Comparison of ENCODE assay signal across 13 cellular contexts in genomic region chr6:143872211-143872610, GRCh38. TPM values are rescaled to one million over a fixed set of nuclear protein-coding genes. Genes with fewer than 3 reads are reported as not detected.
A peak's percentile ranks its signal among the peaks of the same experiment; 100 is the strongest.
DNase-seq lines count a peak whose midpoint lies in the region; ATAC-seq and TF ChIP-seq lines count a peak whose summit lies in the region.
"Had no signal": no experiment of that assay in that cellular context is flagged by ENCODE, and none has a peak within 500 bp of the region (broad histone marks: within the 10 kb centered on the region; RNA-seq: fewer than 3 reads in every experiment).

No MANE protein-coding gene starts in this region.

- no peaks in the 10 kb centered on the region for H3F3A ChIP-seq in GM23338 (replicated peaks; ENCODE audit: low read depth)

- H3K27me3 Mint-ChIP-seq in activated T-helper 2 cell treated with anti-CD3 and anti-CD28 coated beads, Interferon-gamma antibody, Interleukin-2, Interleukin-4, amounts not matched to agents 10 μg/mL and 5 μg/mL and 100 μg/mL, durations not matched to agents 14 hours and 24 hours and 36 hours (ENCODE audit: low read depth), result no peaks in the 10 kb centered on the region
- peaks cover 3% of the 10 kb centered on the region for H3K27me3 Mint-ChIP-seq in GM23338 (ENCODE audit: insufficient read depth, low read depth, poor library complexity)

- H3K27me3 ChIP-seq in adipocyte (replicated peaks; ENCODE audit: control insufficient read depth, insufficient read depth, low read length), result no peaks in the 10 kb centered on the region
- H3K27me3 ChIP-seq in breast epithelium, result no peaks in the 10 kb centered on the region
- H3K27me3 ChIP-seq in GM23338 (ENCODE audit: insufficient read depth), result no peaks in the 10 kb centered on the region

- H3K27ac ChIP-seq in breast epithelium, result no peak overlapping the region
- no peak overlapping the region for H3K27ac ChIP-seq in GM23338 (ENCODE audit: low read depth)

- no peak overlapping the region for H2AFZ ChIP-seq in GM23338

- no peaks in the 10 kb centered on the region; the same call in 1 of the 2 replicates for H3K9me2 ChIP-seq in GM23338 (ENCODE audit: insufficient read depth)

- H3K36me3 ChIP-seq in adipocyte (ENCODE audit: control insufficient read depth, insufficient read depth, low read length, severe bottlenecking) (no peaks in the 10 kb centered on the region), breast epithelium (no peaks in the 10 kb centered on the region), GM23338 (ENCODE audit: insufficient read depth) (no peaks in the 10 kb centered on the region)

- H3K9me3 Mint-ChIP-seq in activated T-helper 2 cell treated with anti-CD3 and anti-CD28 coated beads, Interferon-gamma antibody, Interleukin-2, Interleukin-4, amounts not matched to agents 10 μg/mL and 5 μg/mL and 100 μg/mL, durations not matched to agents 14 hours and 24 hours and 36 hours, result peaks cover 13% of the 10 kb centered on the region
- peaks cover 23% of the 10 kb centered on the region for H3K9me3 Mint-ChIP-seq in GM23338

- H3K27ac Mint-ChIP-seq in activated T-helper 2 cell treated with anti-CD3 and anti-CD28 coated beads, Interferon-gamma antibody, Interleukin-2, Interleukin-4, amounts not matched to agents 10 μg/mL and 5 μg/mL and 100 μg/mL, durations not matched to agents 14 hours and 24 hours and 36 hours, result no peak overlapping the region
- no peak overlapping the region for H3K27ac Mint-ChIP-seq in GM23338

- no peaks in the 10 kb centered on the region for H3K79me2 ChIP-seq in GM23338 (replicated peaks; ENCODE audit: insufficient read depth)

- DNase-seq in Daoy (ENCODE audit: low read depth) (peak; percentile 28), adipocyte (ENCODE audit: low read depth) (peak; percentile 38), UCSD-AML1 (lab: John Stamatoyannopoulos, UW; ENCODE audit: unreplicated experiment) (no peak), breast epithelium (ENCODE audit: low spot score in 2 of 2) (no peak), GM23338 (ENCODE audit: low spot score) (no peak)
- no peak for DNase-seq in activated T-helper 2 cell treated with anti-CD3 and anti-CD28 coated beads, Interferon-gamma antibody, Interleukin-2, Interleukin-4, amounts not matched to agents 10 μg/mL and 5 μg/mL and 100 μg/mL, durations not matched to agents 14 hours and 24 hours and 36 hours (ENCODE audit: low spot score)
- DNase-seq: activated T-cell treated with anti-CD3 and anti-CD28 coated beads, Interleukin-2, amount 50 U/mL, for 48 hours; C1 segment of cervical spinal cord; PC-3; posterior cingulate gyrus; substantia nigra had no signal

- peaks cover 7% of the 10 kb centered on the region for H3K4me1 Mint-ChIP-seq in activated T-helper 2 cell treated with anti-CD3 and anti-CD28 coated beads, Interferon-gamma antibody, Interleukin-2, Interleukin-4, amounts not matched to agents 10 μg/mL and 5 μg/mL and 100 μg/mL, durations not matched to agents 14 hours and 24 hours and 36 hours (ENCODE audit: low read depth)
- H3K4me1 Mint-ChIP-seq in GM23338, result no peaks in the 10 kb centered on the region

- H3K4me3 ChIP-seq in adipocyte (ENCODE audit: low read length) (no peak overlapping the region), breast epithelium (no peak overlapping the region), GM23338 (no peak overlapping the region)

- no peaks in the 10 kb centered on the region for H3K36me3 Mint-ChIP-seq in activated T-helper 2 cell treated with anti-CD3 and anti-CD28 coated beads, Interferon-gamma antibody, Interleukin-2, Interleukin-4, amounts not matched to agents 10 μg/mL and 5 μg/mL and 100 μg/mL, durations not matched to agents 14 hours and 24 hours and 36 hours (ENCODE audit: low read depth)
- peaks cover 12% of the 10 kb centered on the region for H3K36me3 Mint-ChIP-seq in GM23338 (ENCODE audit: low read depth)

- H3K4me2 ChIP-seq in GM23338, result no peak overlapping the region

- no peak overlapping the region for H3K9ac ChIP-seq in adipocyte (ENCODE audit: low read length)

- ATAC-seq in GM19395 (IDR thresholded peaks at IDR 0.05; ENCODE audit: unreplicated experiment), result peak; percentile 98
- ATAC-seq in HG03064 (IDR thresholded peaks at IDR 0.05; ENCODE audit: low read depth, unreplicated experiment), result peak; percentile 86
- ATAC-seq in GM23338, result no peak
- ATAC-seq: PC-3 had no signal

- H3K4me3 Mint-ChIP-seq in activated T-helper 2 cell treated with anti-CD3 and anti-CD28 coated beads, Interferon-gamma antibody, Interleukin-2, Interleukin-4, amounts not matched to agents 10 μg/mL and 5 μg/mL and 100 μg/mL, durations not matched to agents 14 hours and 24 hours and 36 hours (ENCODE audit: low read depth), result no peak overlapping the region
- H3K4me3 Mint-ChIP-seq in GM23338, result no peak overlapping the region

- TF ChIP-seq POLR2A in breast epithelium (IDR thresholded peaks at IDR 0.05), result no peak

- peaks cover 6% of the 10 kb centered on the region for H3K9me3 ChIP-seq in adipocyte (ENCODE audit: control insufficient read depth, low read length)
- peaks cover 0 to 9% of the 10 kb centered on the region in 2 donors for H3K9me3 ChIP-seq in breast epithelium

- H3K4me1 ChIP-seq in adipocyte (ENCODE audit: control insufficient read depth, insufficient read depth, low read length) (no peaks in the 10 kb centered on the region), breast epithelium (no peaks in the 10 kb centered on the region), GM23338 (ENCODE audit: insufficient read depth) (no peaks in the 10 kb centered on the region)

- intact Hi-C loops in activated T-helper 2 cell treated with anti-CD3 and anti-CD28 coated beads, Interferon-gamma antibody, Interleukin-2, Interleukin-4, amounts not matched to agents 10 μg/mL and 5 μg/mL and 100 μg/mL, durations not matched to agents 14 hours and 24 hours and 36 hours (cut with micrococcal nuclease), result no loop called here
- intact Hi-C loops in breast epithelium (cut with DNase I; ENCODE audit: low total_unique reads), result no loop called here

- H4K20me1 ChIP-seq in GM23338 (replicated peaks; ENCODE audit: insufficient read depth), result no peaks in the 10 kb centered on the region

- TF ChIP-seq CTCF in breast epithelium (IDR thresholded peaks at IDR 0.05), result no peak
- no peak for TF ChIP-seq CTCF in GM23338 (conservative IDR thresholded peaks at IDR 0.05; ENCODE audit: low read depth in 2 of 2)

TF ChIP-seq in GM23338, 12 proteins besides CTCF, POLR2A, EP300 and RAD21 (continues in another document):
- no peak for TF ChIP-seq REST (IDR thresholded peaks at IDR 0.05; ENCODE audit: unreplicated experiment)
- TF ChIP-seq NANOG (IDR thresholded peaks at IDR 0.05; ENCODE audit: borderline replicate concordance), result no peak
- TF ChIP-seq ZNF114 (CRISPR knock-in tag; IDR thresholded peaks at IDR 0.05), result no peak
- no peak for TF ChIP-seq EZH2phosphoT487 (IDR thresholded peaks at IDR 0.05; ENCODE audit: unreplicated experiment)
- TF ChIP-seq ETS1 (IDR thresholded peaks at IDR 0.05), result no peak

RNA-seq across cellular contexts. Expression of gene ZC2HC1B, which starts 7.9 kb away (rescaled TPM):
- total RNA-seq in Daoy (2014; rRNA removed; shearing (Covaris generic)), result not detected in 2 replicates
- not detected in 2 replicates for total RNA-seq in activated T-helper 2 cell treated with anti-CD3 and anti-CD28 coated beads, Interferon-gamma antibody, Interleukin-2, Interleukin-4, amounts not matched to agents 10 μg/mL and 5 μg/mL and 100 μg/mL, durations not matched to agents 14 hours and 24 hours and 36 hours
- total RNA-seq in breast epithelium, result not detected
- total RNA-seq in GM23338 (2014; rRNA removed; shearing (Covaris generic)), result not detected in 2 replicates
- not detected in 2 replicates for polyA plus RNA-seq in GM23338 (2016; fragmentation: Nextera tagmentation; extraction: Ambion mirVana)
- total RNA-seq: PC-3 had no signal

RNA-seq across cellular contexts. Expression of gene LTV1, which starts 29.1 kb away (rescaled TPM):
- 85.2 and 102 TPM in 2 replicates for total RNA-seq in Daoy (2014; rRNA removed; shearing (Covaris generic))
- total RNA-seq in activated T-helper 2 cell treated with anti-CD3 and anti-CD28 coated beads, Interferon-gamma antibody, Interleukin-2, Interleukin-4, amounts not matched to agents 10 μg/mL and 5 μg/mL and 100 μg/mL, durations not matched to agents 14 hours and 24 hours and 36 hours, result 41.2 and 44.7 TPM in 2 replicates
- total RNA-seq in breast epithelium, result 10 to 100 TPM; 16.2 to 22.0 (median 16.7) TPM
- total RNA-seq in GM23338 (2014; rRNA removed; shearing (Covaris generic)), result 33.7 and 36.5 TPM in 2 replicates
- polyA plus RNA-seq in GM23338 (2016; fragmentation: Nextera tagmentation; extraction: Ambion mirVana), result 56.2 and 72.4 TPM in 2 replicates

Comparison
In these comparisons a context has a peak if more than half of its experiments do, and no peak if none do; other contexts are left out.
1. DNase-seq: peak in Daoy (single experiment) and adipocyte (single experiment); none in activated T-helper 2 cell treated with anti-CD3 and anti-CD28 coated beads, Interferon-gamma antibody, Interleukin-2, Interleukin-4, amounts not matched to agents 10 μg/mL and 5 μg/mL and 100 μg/mL, durations not matched to agents 14 hours and 24 hours and 36 hours (single experiment), UCSD-AML1 (single experiment), breast epithelium (0 of 2) and GM23338 (single experiment).